Comparison of ENCODE assay signal across 8 cellular contexts in genomic region chr12:57112492-57113294, GRCh38. TPM values are rescaled to one million over a fixed set of nuclear protein-coding genes. Genes with fewer than 3 reads are reported as not detected.
DNase-seq lines count a peak whose midpoint lies in the region; ATAC-seq, FAIRE-seq and TF ChIP-seq lines count a peak whose summit lies in the region.

No MANE protein-coding gene starts in this region.

- peaks cover 13% of the 10 kb centered on the region for H3K9me3 Mint-ChIP-seq in glutamatergic neuron (ENCODE audit: unreplicated experiment)

- no peak overlapping the region for H3K27ac Mint-ChIP-seq in glutamatergic neuron (ENCODE audit: unreplicated experiment)

- POLR2A ChIA-PET in GM10248 (lab: Yijun Ruan, JAX): interaction anchor here (0.5 to 3.0 kb wide), 12 partner anchors 12 to 396 kb away, joined by 3 to 15 read pairs (median 4); partner anchors contain the start of genes LRP1, NAB2, NEMP1 and SHMT2

- no peak for DNase-seq in GM10248 (ENCODE audit: extremely low spot score)
- peak; percentile 67 for DNase-seq in H54 (ENCODE audit: insufficient read length, low spot score)
- DNase-seq in glutamatergic neuron: no peak
- DNase-seq in stimulated activated CD8-positive, alpha-beta memory T cell treated with anti-CD3 and anti-CD28 coated beads, Interleukin-4, amount 100 ng/mL, for 48 hours: peak; percentile 93
- DNase-seq in T1000 (lab: John Stamatoyannopoulos, UW): no peak

- TF ChIP-seq POLR2A in H54 (IDR thresholded peaks at IDR 0.05; ENCODE audit: low read depth, low read length): no peak

- TF ChIP-seq CTCF in GM10248 (IDR thresholded peaks at IDR 0.05; ENCODE audit: control extremely low read depth, extremely low read depth, low read depth, missing control alignments) (peak; percentile 84), glutamatergic neuron (IDR thresholded peaks at IDR 0.05; ENCODE audit: partially characterized antibody, unreplicated experiment) (peak; percentile 72)

- H3K27me3 Mint-ChIP-seq in glutamatergic neuron (ENCODE audit: unreplicated experiment): peaks cover 7% of the 10 kb centered on the region

- ATAC-seq in SK-N-SH treated with all-trans-retinoic acid at 6 μM for 48 hours: peak; percentile 95
- no peak for ATAC-seq in GM19467 (IDR thresholded peaks at IDR 0.05; ENCODE audit: unreplicated experiment)
- no peak for ATAC-seq in GM18519 (IDR thresholded peaks at IDR 0.05; ENCODE audit: low FRiP score, unreplicated experiment)

- H3K36me3 Mint-ChIP-seq in glutamatergic neuron (ENCODE audit: unreplicated experiment): no peaks in the 10 kb centered on the region

- peak overlapping the region; percentile 96 for H3K4me3 Mint-ChIP-seq in glutamatergic neuron (ENCODE audit: unreplicated experiment)

- H3K4me1 Mint-ChIP-seq in glutamatergic neuron (ENCODE audit: low read depth, unreplicated experiment): peaks cover 9% of the 10 kb centered on the region

- CTCF ChIA-PET in GM10248 (lab: Yijun Ruan, JAX): interaction anchor here (0.8 to 11.7 kb wide), 44 partner anchors 13 to 477 kb away, joined by 3 to 224 read pairs (median 6); partner anchors contain the start of genes HSD17B6, LRP1, NAB2 and NEMP1

- no peak for FAIRE-seq in H54 (lab: Jason Lieb, UNC)

TF ChIP-seq in SK-N-SH treated with all-trans-retinoic acid at 6 μM for 48 hours, 23 proteins besides CTCF, POLR2A, EP300 and RAD21:
- no peak for TF ChIP-seq PATZ1 (CRISPR knock-in tag; IDR thresholded peaks at IDR 0.05; ENCODE audit: borderline replicate concordance)
- no peak for TF ChIP-seq ISL1 (CRISPR knock-in tag; IDR thresholded peaks at IDR 0.05)
- no peak for TF ChIP-seq TOX (CRISPR knock-in tag; IDR thresholded peaks at IDR 0.05; ENCODE audit: borderline replicate concordance)

RNA-seq across cellular contexts. Expression of gene STAT6, which starts 1.5 kb away (rescaled TPM):
- total RNA-seq in glutamatergic neuron (ENCODE audit: unreplicated experiment): 34.4 TPM

RNA-seq across cellular contexts. Expression of gene LRP1, which starts 15.6 kb away (rescaled TPM):
- 125 TPM for total RNA-seq in glutamatergic neuron (ENCODE audit: unreplicated experiment)

RNA-seq across cellular contexts. Expression of gene NAB2, which starts 23.8 kb away (rescaled TPM):
- total RNA-seq in glutamatergic neuron (ENCODE audit: unreplicated experiment): 20.0 TPM

RNA-seq across cellular contexts. Expression of gene NEMP1, which starts 34.1 kb away (rescaled TPM):
- 11.5 TPM for total RNA-seq in glutamatergic neuron (ENCODE audit: unreplicated experiment)

RNA-seq across cellular contexts. Expression of gene LRP1-AS, which starts 34.7 kb away (rescaled TPM):
- total RNA-seq in glutamatergic neuron (ENCODE audit: unreplicated experiment): not detected

Comparison
In these comparisons a context has a peak if more than half of its experiments do, and no peak if none do; other contexts are left out.
1. DNase-seq: peak in H54 (single experiment) and stimulated activated CD8-positive, alpha-beta memory T cell treated with anti-CD3 and anti-CD28 coated beads, Interleukin-4, amount 100 ng/mL, for 48 hours (single experiment); none in GM10248 (single experiment), glutamatergic neuron (single experiment) and T1000 (single experiment).